1 cellular context compared by ENCODE assay signal in the genomic region with DNA sequence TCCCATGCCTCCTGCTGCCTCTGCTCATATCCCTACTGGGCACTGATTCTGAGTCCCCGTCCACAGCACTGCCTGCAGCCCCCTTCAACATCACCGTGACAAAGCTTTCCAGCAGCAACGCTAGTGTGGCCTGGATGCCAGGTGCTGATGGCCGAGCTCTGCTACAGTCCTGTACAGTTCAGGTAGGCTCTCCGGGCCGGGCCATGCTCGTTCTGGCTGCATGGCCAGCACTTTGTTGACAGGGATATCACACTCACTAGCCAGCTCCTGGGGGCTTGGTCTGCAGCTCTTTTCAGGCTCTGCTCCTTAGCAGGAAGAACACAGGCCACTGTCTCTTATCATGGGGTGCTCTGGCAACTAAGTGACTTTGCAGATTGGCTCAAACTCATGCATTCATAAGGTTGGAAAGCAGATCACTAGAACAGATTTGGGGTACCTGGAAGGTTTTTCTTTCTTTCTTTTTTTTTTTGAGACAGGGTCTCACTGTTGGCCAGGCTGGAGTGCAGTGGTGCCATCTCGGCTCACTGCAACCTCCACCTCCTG.
TF ChIP-seq lines count a peak whose summit lies in the region.

No MANE protein-coding gene starts in this region.

TF ChIP-seq in neural cell, 6 proteins besides CTCF, POLR2A, EP300 and RAD21 (continued from another document):
- TF ChIP-seq REST (IDR thresholded peaks at IDR 0.05; ENCODE audit: borderline replicate concordance) (no peak), EZH2 (IDR thresholded peaks at IDR 0.05; ENCODE audit: borderline replicate concordance, insufficient read depth, low read length, poor library complexity, severe bottlenecking) (no peak)
